ENCODE assay signal across 1 cellular context in genomic region chr11:68017858-68018729, GRCh38.
TF ChIP-seq lines count a peak whose summit lies in the region.

No MANE protein-coding gene starts in this region.

TF ChIP-seq in HCT116, 20 proteins besides CTCF, POLR2A, EP300 and RAD21 (continued from another document):
- TF ChIP-seq ELF1 (IDR thresholded peaks at IDR 0.05; ENCODE audit: borderline replicate concordance, low read depth) (no peak), SRF (IDR thresholded peaks at IDR 0.05; ENCODE audit: low read depth) (no peak), SP1 (IDR thresholded peaks at IDR 0.05; ENCODE audit: low read depth) (no peak)
